ENCODE assay signal across 11 cellular contexts in the genomic region with DNA sequence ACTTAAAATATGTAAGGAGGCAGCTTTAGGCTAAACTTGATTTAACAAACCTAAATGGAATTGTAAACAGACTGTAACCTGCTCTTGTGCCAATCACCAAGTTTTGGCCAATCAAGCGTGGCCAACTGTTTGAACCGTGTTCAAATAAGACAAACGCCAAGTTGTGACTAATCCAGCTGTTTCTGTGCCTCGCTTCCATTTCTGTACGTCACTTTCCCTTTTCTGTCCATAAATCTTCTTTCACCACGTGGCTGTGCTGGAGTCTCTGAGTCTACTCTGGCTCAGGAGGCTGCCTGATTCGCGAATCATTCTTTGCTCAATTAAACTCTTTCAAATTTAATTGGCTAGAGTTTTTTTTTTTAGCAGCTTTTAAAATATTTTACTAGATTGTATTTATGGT.
DNase-seq lines count a peak whose midpoint lies in the region; ATAC-seq, FAIRE-seq and TF ChIP-seq lines count a peak whose summit lies in the region.
"Had no signal": no experiment of that assay in that cellular context is flagged by ENCODE, and none has a peak within 500 bp of the region (broad histone marks: within the 10 kb centered on the region; RNA-seq: fewer than 3 reads in every experiment).

No MANE protein-coding gene starts in this region.

- no peaks in the 10 kb centered on the region for H3K9me3 ChIP-seq in gastrocnemius medialis
- H3K9me3 ChIP-seq: upper lobe of right lung had no signal

- in situ Hi-C loops in gastrocnemius medialis (cut with MboI; ENCODE audit: low sequenced_read_pairs in 4 of 4) = no loop called here

- no peaks in the 10 kb centered on the region for H3K4me1 ChIP-seq in gastrocnemius medialis
- H3K4me1 ChIP-seq: upper lobe of right lung had no signal

- no peak for TF ChIP-seq POLR2A in gastrocnemius medialis (IDR thresholded peaks at IDR 0.05)

- H3K27ac ChIP-seq in gastrocnemius medialis = peak overlapping the region in 1 of 4 donors; percentile 14
- H3K27ac ChIP-seq: upper lobe of right lung had no signal

- H3K4me3 ChIP-seq in foreskin fibroblast (ENCODE audit: low read depth in 1 of 2, low read length in 2 of 2) (no peak overlapping the region), gastrocnemius medialis (no peak overlapping the region)
- H3K4me3 ChIP-seq: upper lobe of right lung had no signal

- intact Hi-C loops in gastrocnemius medialis (cut with DNase I; ENCODE audit: low total_unique reads) = no loop called here

- no peaks in the 10 kb centered on the region for H3K36me3 ChIP-seq in gastrocnemius medialis
- H3K36me3 ChIP-seq: upper lobe of right lung had no signal

- DNase-seq in Daoy (ENCODE audit: low read depth) (peak; percentile 72), RCC 7860 (ENCODE audit: low spot score) (peak; percentile 56), foreskin fibroblast (peak; percentile 80 to 83), gastrocnemius medialis (peak; percentile 5 to 19), HuH-7.5 (ENCODE audit: low spot score) (no peak), foreskin melanocyte (no peak)
- DNase-seq: immature natural killer cell, KG1, upper lobe of right lung had no signal

- ATAC-seq in gastrocnemius medialis = peak; percentile 55 to 82
- ATAC-seq in GM21515 (IDR thresholded peaks at IDR 0.05; ENCODE audit: unreplicated experiment) = no peak
- no peak for ATAC-seq in HG03571 (IDR thresholded peaks at IDR 0.05; ENCODE audit: unreplicated experiment)
- ATAC-seq: upper lobe of right lung had no signal

- FAIRE-seq in RCC 7860 (lab: Jason Lieb, UNC) = no peak

- no peak for TF ChIP-seq CTCF in foreskin fibroblast (IDR thresholded peaks at IDR 0.05; ENCODE audit: low read depth, low read length)
- TF ChIP-seq CTCF in gastrocnemius medialis (IDR thresholded peaks at IDR 0.05 in 4 of 5, conservative IDR thresholded peaks at IDR 0.05 in 1 of 5) = no peak

- H3K27me3 ChIP-seq in gastrocnemius medialis = no peaks in the 10 kb centered on the region
- H3K27me3 ChIP-seq: upper lobe of right lung had no signal

Comparison
In these comparisons a context has a peak if more than half of its experiments do, and no peak if none do; other contexts are left out.
1. DNase-seq: peak in Daoy (single experiment), RCC 7860 (single experiment), foreskin fibroblast (2 of 2) and gastrocnemius medialis (2 of 2); none in HuH-7.5 (single experiment) and foreskin melanocyte (single experiment).
2. ATAC-seq: peak in gastrocnemius medialis (2 of 2); none in GM21515 (single experiment) and HG03571 (single experiment).